In genomic region chr19:51571599-51571998, GRCh38 we compare ENCODE assay signal across 9 cellular contexts. TPM values are rescaled to one million over a fixed set of nuclear protein-coding genes. Genes with fewer than 3 reads are reported as not detected.
DNase-seq lines count a peak whose midpoint lies in the region; ATAC-seq and TF ChIP-seq lines count a peak whose summit lies in the region.
"Had no signal": no experiment of that assay in that cellular context is flagged by ENCODE, and none has a peak within 500 bp of the region (broad histone marks: within the 10 kb centered on the region; RNA-seq: fewer than 3 reads in every experiment).

No MANE protein-coding gene starts in this region.

- H3K36me3 ChIP-seq in SJCRH30 (peaks cover 3% of the 10 kb centered on the region; the same call in 1 of the 2 replicates), psoas muscle (ENCODE audit: insufficient read depth in 1 of 2, low read depth in 1 of 2) (peaks cover 0 to 30% of the 10 kb centered on the region in 2 donors)

- no peaks in the 10 kb centered on the region for H3K9me3 ChIP-seq in SJCRH30 (replicated peaks)
- no peaks in the 10 kb centered on the region for H3K9me3 ChIP-seq in psoas muscle

- ATAC-seq in psoas muscle (peak in 1 of 4 donors; percentile 23), GM18868 (IDR thresholded peaks at IDR 0.05; ENCODE audit: unreplicated experiment) (no peak)

- peak; percentile 1 for DNase-seq in G401 (ENCODE audit: low spot score)
- DNase-seq in SJCRH30: peak in 1 of 2 experiments; percentile 4
- peak; percentile 22 for DNase-seq in fibroblast of peridontal ligament (ENCODE audit: extremely low read depth)
- no peak for DNase-seq in psoas muscle
- no peak for DNase-seq in NCI-H1436 (lab: John Stamatoyannopoulos, UW)
- DNase-seq in SK-N-DZ (ENCODE audit: low spot score): no peak
- no peak for DNase-seq in DMS79 (lab: John Stamatoyannopoulos, UW)

- intact Hi-C loops in psoas muscle (cut with DNase I): loop anchor here in 1 of 2 donors (5.0 kb wide), 1 partner anchor 234 kb away; no protein-coding TSS in a partner anchor

- in situ Hi-C loops in G401 (cut with HindIII; ENCODE audit: low sequenced_read_pairs): no loop called here

- H3K27me3 ChIP-seq in SJCRH30 (no peaks in the 10 kb centered on the region), psoas muscle (ENCODE audit: insufficient read depth in 3 of 3, low read length in 2 of 3) (peaks cover 0 to 13% (median 0%) of the 10 kb centered on the region in 3 donors)

- WGBS in psoas muscle, 3 donors: 3 to 7% (median 7%) methylated on average over 8 of the region's 8 CpGs

- H3K4me3 ChIP-seq in SJCRH30: peak overlapping the region; percentile 59
- peak overlapping the region; percentile 81 for H3K4me3 ChIP-seq in psoas muscle

- peak overlapping the region; percentile 8; the same call in 1 of the 2 replicates for H3K27ac ChIP-seq in SJCRH30
- peak overlapping the region; percentile 72 for H3K27ac ChIP-seq in psoas muscle

- no peaks in the 10 kb centered on the region for H3K4me1 ChIP-seq in SJCRH30
- H3K4me1 ChIP-seq in psoas muscle: peaks cover 11% of the 10 kb centered on the region

- TF ChIP-seq CTCF in psoas muscle (IDR thresholded peaks at IDR 0.05): no peak

RNA-seq across cellular contexts. Expression of gene ZNF175, which starts 0.5 kb away (rescaled TPM):
- 6.3 and 7.2 TPM in 2 replicates for total RNA-seq in G401 (2014; rRNA removed; shearing (Covaris generic))
- 4.4 and 4.7 TPM in 2 replicates for total RNA-seq in SJCRH30 (2014; rRNA removed; shearing (Covaris generic))
- total RNA-seq in psoas muscle: 1 to 10 TPM; 4.4 to 8.9 (median 6.7) TPM
- polyA plus RNA-seq in psoas muscle: 1 to 10 TPM; 2.3 to 6.2 (median 3.0) TPM
- 2.9 and 5.4 TPM in 2 replicates for polyA plus RNA-seq in SK-N-DZ (2014; cell fraction: cytosol; rRNA removed)
- 3.5 and 5.9 TPM in 2 replicates for polyA plus RNA-seq in SK-N-DZ (2014; cell fraction: nucleus; rRNA removed)

RNA-seq across cellular contexts. Expression of gene SIGLEC6, which starts 40.1 kb away (rescaled TPM):
- not detected in 2 replicates for total RNA-seq in G401 (2014; rRNA removed; shearing (Covaris generic))
- total RNA-seq in SJCRH30 (2014; rRNA removed; shearing (Covaris generic)): not detected in 2 replicates
- under 1 TPM; 0.20 to 0.40 (median 0.27) TPM for total RNA-seq in psoas muscle
- polyA plus RNA-seq in psoas muscle: under 1 TPM in 1 of 3 donors, not detected in 2; 0.03 TPM
- polyA plus RNA-seq in SK-N-DZ (2014; cell fraction: cytosol; rRNA removed): not detected in 2 replicates
- not detected in 2 replicates for polyA plus RNA-seq in SK-N-DZ (2014; cell fraction: nucleus; rRNA removed)
- total RNA-seq: RPMI7951 had no signal

RNA-seq across cellular contexts. Expression of gene SIGLEC5, which starts 58.6 kb away (rescaled TPM):
- total RNA-seq in G401 (2014; rRNA removed; shearing (Covaris generic)): not detected in 2 replicates
- total RNA-seq in SJCRH30 (2014; rRNA removed; shearing (Covaris generic)): not detected in 2 replicates
- total RNA-seq in psoas muscle: under 1 TPM in 2 of 4 donors, not detected in 2; 0.56 to 0.65 TPM
- under 1 TPM in 1 of 3 donors, not detected in 2; 0.01 TPM for polyA plus RNA-seq in psoas muscle
- polyA plus RNA-seq in SK-N-DZ (2014; cell fraction: cytosol; rRNA removed): not detected in 2 replicates
- polyA plus RNA-seq in SK-N-DZ (2014; cell fraction: nucleus; rRNA removed): not detected in 2 replicates
- total RNA-seq: RPMI7951 had no signal

Comparison
In these comparisons a context has a peak if more than half of its experiments do, and no peak if none do; other contexts are left out.
1. DNase-seq: peak in G401 (single experiment) and fibroblast of peridontal ligament (single experiment); none in psoas muscle (0 of 2), NCI-H1436 (single experiment), SK-N-DZ (single experiment) and DMS79 (single experiment).